In the genomic region with DNA sequence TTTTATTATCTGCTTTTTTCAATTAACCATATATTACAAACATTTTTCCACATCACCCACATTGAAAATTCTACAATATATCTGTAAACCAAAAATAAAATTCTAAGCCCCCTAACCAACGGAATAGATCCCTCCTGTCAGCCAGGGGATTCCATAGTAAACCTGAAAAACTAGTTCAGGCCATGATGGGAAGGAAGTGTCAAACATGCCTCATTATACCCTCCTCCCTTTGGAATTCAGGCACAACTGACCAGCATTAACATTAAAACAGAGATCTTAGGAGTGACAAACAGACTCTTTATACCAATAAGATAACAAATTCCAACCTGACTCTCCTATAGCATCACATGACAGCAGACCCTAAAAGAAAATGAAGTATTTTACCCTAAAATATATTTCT, we compare ENCODE assay signal across 23 cellular contexts.
A peak's percentile ranks its signal among the peaks of the same experiment; 100 is the strongest.
DNase-seq lines count a peak whose midpoint lies in the region; ATAC-seq and TF ChIP-seq lines count a peak whose summit lies in the region.
"Had no signal": no experiment of that assay in that cellular context is flagged by ENCODE, and none has a peak within 500 bp of the region (broad histone marks: within the 10 kb centered on the region; RNA-seq: fewer than 3 reads in every experiment).

No MANE protein-coding gene starts in this region.

- TF ChIP-seq CTCF in Calu3 (IDR thresholded peaks at IDR 0.05; ENCODE audit: unreplicated experiment), result no peak
- TF ChIP-seq CTCF in PC-3 (conservative IDR thresholded peaks at IDR 0.05; ENCODE audit: low read depth, low read length), result no peak
- no peak for TF ChIP-seq CTCF in endodermal cell (conservative IDR thresholded peaks at IDR 0.05)

- H3K36me3 ChIP-seq in PC-3 (ENCODE audit: low read depth, low read length), result 0 out of 2 replicates have a peak, but pooled peaks cover 10% of the 10 kb centered on the region
- H3K36me3 ChIP-seq in endodermal cell (ENCODE audit: control insufficient read depth, insufficient read depth, low read length), result peaks cover 3% of the 10 kb centered on the region
- 0 out of 2 replicates have a peak, but pooled peaks cover under 1% of the 10 kb centered on the region for H3K36me3 ChIP-seq in Karpas-422 (ENCODE audit: insufficient read depth, low read length)

- H3K4me3 Mint-ChIP-seq in Calu3 (ENCODE audit: low read depth, unreplicated experiment) (no peak overlapping the region), endodermal cell (no peak overlapping the region)
- H3K4me3 Mint-ChIP-seq: activated CD4-positive, alpha-beta T cell treated with anti-CD3 and anti-CD28 coated beads for 36 hours; activated CD8-positive, alpha-beta T cell treated with anti-CD3 and anti-CD28 coated beads for 36 hours; activated naive CD4-positive, alpha-beta T cell treated with anti-CD3 and anti-CD28 coated beads for 36 hours; memory B cell; neural crest cell; stimulated activated naive CD8-positive, alpha-beta T cell treated with anti-CD3 and anti-CD28 coated beads, Interleukin-15, Interleukin-2, amounts not matched to agents 100 ng/mL and 50 ng/mL, for 24 hours had no signal

- H3K79me2 ChIP-seq in PC-3 (ENCODE audit: low read length), result no peaks in the 10 kb centered on the region
- peaks cover 3% of the 10 kb centered on the region; the same call in 1 of the 2 replicates for H3K79me2 ChIP-seq in Karpas-422 (ENCODE audit: low read length)

- H3K4me2 ChIP-seq in PC-3 (ENCODE audit: low read length) (no peak overlapping the region), Karpas-422 (ENCODE audit: low read depth, low read length, poor library complexity, severe bottlenecking) (no peak overlapping the region)
- H3K4me2 ChIP-seq: A549 had no signal

- POLR2A ChIA-PET in PC-3 (lab: Charles Lee; ENCODE audit: unreplicated experiment), result no interaction called here

- no peaks in the 10 kb centered on the region for H3F3A ChIP-seq in PC-3 (ENCODE audit: low read length, unreplicated experiment)

- H4K20me1 ChIP-seq in PC-3 (ENCODE audit: low read length) (no peaks in the 10 kb centered on the region), Karpas-422 (ENCODE audit: insufficient read depth, low read depth, low read length) (no peaks in the 10 kb centered on the region)

- H3K27ac ChIP-seq in PC-3 (ENCODE audit: low read length) (no peak overlapping the region), endodermal cell (ENCODE audit: low read depth, low read length) (no peak overlapping the region), Karpas-422 (ENCODE audit: low read length) (no peak overlapping the region)
- H3K27ac ChIP-seq: A549, HL-60, testis had no signal

- peak; percentile 8 for DNase-seq in Calu3
- peak; percentile 21 for DNase-seq in PC-3
- DNase-seq in endodermal cell, result no peak
- peak; percentile 30 for DNase-seq in left kidney (ENCODE audit: low read depth, low spot score)
- DNase-seq in 8988T, result no peak
- no peak for DNase-seq in NCI-H345 (lab: John Stamatoyannopoulos, UW)
- DNase-seq in Karpas-422, result no peak
- DNase-seq: activated CD4-positive, alpha-beta T cell treated with anti-CD3 and anti-CD28 coated beads for 36 hours; activated CD8-positive, alpha-beta T cell treated with anti-CD3 and anti-CD28 coated beads for 36 hours; activated naive CD4-positive, alpha-beta T cell treated with anti-CD3 and anti-CD28 coated beads for 36 hours; cerebellar nuclear complex; kidney glomerular epithelial cell; NCI-H146; pancreas; SIG-M5; stimulated activated CD4-positive, alpha-beta T cell treated with anti-CD3 and anti-CD28 coated beads, Interleukin-1b, Interleukin-23, amount 100 ng/mL, for 48 hours; testis had no signal

- H3K4me1 Mint-ChIP-seq in Calu3 (ENCODE audit: low read depth, unreplicated experiment) (no peaks in the 10 kb centered on the region), endodermal cell (peaks cover 14% of the 10 kb centered on the region)
- H3K4me1 Mint-ChIP-seq: activated CD4-positive, alpha-beta T cell treated with anti-CD3 and anti-CD28 coated beads for 36 hours; memory B cell had no signal

- H3K9me3 ChIP-seq in PC-3 (ENCODE audit: low read length), result no peaks in the 10 kb centered on the region
- peaks cover 8% of the 10 kb centered on the region for H3K9me3 ChIP-seq in endodermal cell (ENCODE audit: control insufficient read depth, low read length)
- no peaks in the 10 kb centered on the region for H3K9me3 ChIP-seq in Karpas-422 (ENCODE audit: low read length)
- H3K9me3 ChIP-seq: A549, pancreas, testis had no signal

- no peaks in the 10 kb centered on the region for H3K27me3 Mint-ChIP-seq in Calu3 (ENCODE audit: unreplicated experiment)
- no peaks in the 10 kb centered on the region for H3K27me3 Mint-ChIP-seq in endodermal cell (ENCODE audit: insufficient read depth)
- H3K27me3 Mint-ChIP-seq: stimulated activated naive CD8-positive, alpha-beta T cell treated with anti-CD3 and anti-CD28 coated beads, Interleukin-15, Interleukin-2, amounts not matched to agents 100 ng/mL and 50 ng/mL, for 24 hours had no signal

- H3K4me3 ChIP-seq in PC-3 (ENCODE audit: low read length), result no peak overlapping the region
- H3K4me3 ChIP-seq in endodermal cell (ENCODE audit: low read length), result no peak overlapping the region
- no peak overlapping the region for H3K4me3 ChIP-seq in Karpas-422 (ENCODE audit: low read length)
- H3K4me3 ChIP-seq: A549, pancreas, testis had no signal

- H3K36me3 Mint-ChIP-seq in Calu3 (ENCODE audit: insufficient read depth, unreplicated experiment) (no peaks in the 10 kb centered on the region), endodermal cell (ENCODE audit: low read depth) (peaks cover 38% of the 10 kb centered on the region)
- H3K36me3 Mint-ChIP-seq: memory B cell had no signal

- H3K9me3 Mint-ChIP-seq in Calu3 (ENCODE audit: low read depth, unreplicated experiment) (no peaks in the 10 kb centered on the region), endodermal cell (peaks cover 2% of the 10 kb centered on the region)
- H3K9me3 Mint-ChIP-seq: activated CD8-positive, alpha-beta T cell treated with anti-CD3 and anti-CD28 coated beads for 36 hours; activated naive CD4-positive, alpha-beta T cell treated with anti-CD3 and anti-CD28 coated beads for 36 hours; memory B cell; neural crest cell; stimulated activated naive CD8-positive, alpha-beta T cell treated with anti-CD3 and anti-CD28 coated beads, Interleukin-15, Interleukin-2, amounts not matched to agents 100 ng/mL and 50 ng/mL, for 24 hours had no signal

- 50 to 57% methylated on average over 1 of the region's 1 CpG for WGBS in endodermal cell (ENCODE audit: insufficient coverage in 1 of 2, insufficient read length in 1 of 2), 2 experiments

- no TSS peak for BruUV-seq in Calu3 (replicated peaks; lab: Mats Ljungman, UMichigan)
- BruUV-seq in PC-3 (replicated peaks; lab: Mats Ljungman, UMichigan), result no TSS peak

- H3K27me3 ChIP-seq in PC-3 (ENCODE audit: low read length), result no peaks in the 10 kb centered on the region
- no peaks in the 10 kb centered on the region for H3K27me3 ChIP-seq in endodermal cell (ENCODE audit: control insufficient read depth, insufficient read depth, low read length, poor library complexity, severe bottlenecking)
- H3K27me3 ChIP-seq in Karpas-422 (ENCODE audit: low read length), result no peaks in the 10 kb centered on the region
- H3K27me3 ChIP-seq: pancreas, testis had no signal

- H3K9ac ChIP-seq in PC-3 (ENCODE audit: low read length) (no peak overlapping the region), endodermal cell (ENCODE audit: extremely low read depth, low read length, poor library complexity, severe bottlenecking) (no peak overlapping the region), Karpas-422 (ENCODE audit: low read length) (no peak overlapping the region)

- H3K27ac Mint-ChIP-seq in Calu3 (ENCODE audit: unreplicated experiment) (peak overlapping the region; percentile 27), endodermal cell (peak overlapping the region; percentile 6)
- H3K27ac Mint-ChIP-seq: activated CD4-positive, alpha-beta T cell treated with anti-CD3 and anti-CD28 coated beads for 36 hours; activated CD8-positive, alpha-beta T cell treated with anti-CD3 and anti-CD28 coated beads for 36 hours; activated naive CD4-positive, alpha-beta T cell treated with anti-CD3 and anti-CD28 coated beads for 36 hours; memory B cell; stimulated activated naive CD8-positive, alpha-beta T cell treated with anti-CD3 and anti-CD28 coated beads, Interleukin-15, Interleukin-2, amounts not matched to agents 100 ng/mL and 50 ng/mL, for 24 hours had no signal

- no peak for ATAC-seq in PC-3
- ATAC-seq in HG02885 (IDR thresholded peaks at IDR 0.05; ENCODE audit: poor library complexity, unreplicated experiment), result no peak
- ATAC-seq: A549; activated CD4-positive, alpha-beta T cell treated with anti-CD3 and anti-CD28 coated beads for 36 hours; activated CD8-positive, alpha-beta T cell treated with anti-CD3 and anti-CD28 coated beads for 36 hours had no signal

- no peak overlapping the region for H2AFZ ChIP-seq in PC-3 (ENCODE audit: low read length)
- no peak overlapping the region for H2AFZ ChIP-seq in Karpas-422 (ENCODE audit: low read length)

- H3K4me1 ChIP-seq in PC-3 (ENCODE audit: insufficient read depth, low read length) (peaks cover 6% of the 10 kb centered on the region; the same call in 1 of the 2 replicates), endodermal cell (ENCODE audit: control insufficient read depth, insufficient read depth, low read length) (no peaks in the 10 kb centered on the region), Karpas-422 (ENCODE audit: low read length) (no peaks in the 10 kb centered on the region)
- H3K4me1 ChIP-seq: A549, testis had no signal

- CTCF ChIA-PET in Calu3 (lab: Charles Lee) (no interaction called here), PC-3 (lab: Charles Lee) (no interaction called here)

- intact Hi-C loops in Calu3 (cut with micrococcal nuclease; ENCODE audit: unreplicated experiment), result no loop called here
- intact Hi-C loops in PC-3 (cut with micrococcal nuclease), result no loop called here

- H3K9me2 ChIP-seq in PC-3 (replicated peaks; ENCODE audit: low read length), result no peaks in the 10 kb centered on the region
- H3K9me2 ChIP-seq in Karpas-422 (replicated peaks; ENCODE audit: insufficient read depth, low read length), result no peaks in the 10 kb centered on the region

Comparison
In these comparisons a context has a peak if more than half of its experiments do, and no peak if none do; other contexts are left out.
1. DNase-seq: peak in Calu3 (single experiment), PC-3 (single experiment) and left kidney (single experiment); none in endodermal cell (single experiment), 8988T (single experiment), NCI-H345 (single experiment) and Karpas-422 (single experiment).